Comparison of ENCODE assay signal across 14 cellular contexts in genomic region chr9:136385015-136385414, GRCh38. TPM values are rescaled to one million over a fixed set of nuclear protein-coding genes. Genes with fewer than 3 reads are reported as not detected.
A peak's percentile ranks its signal among the peaks of the same experiment; 100 is the strongest.
DNase-seq lines count a peak whose midpoint lies in the region; ATAC-seq and TF ChIP-seq lines count a peak whose summit lies in the region.
"Had no signal": no experiment of that assay in that cellular context is flagged by ENCODE, and none has a peak within 500 bp of the region (broad histone marks: within the 10 kb centered on the region; RNA-seq: fewer than 3 reads in every experiment).

No MANE protein-coding gene starts in this region.

- H3K4me3 Mint-ChIP-seq in activated naive CD8-positive, alpha-beta T cell treated with anti-CD3 and anti-CD28 coated beads for 36 hours = no peak overlapping the region
- H3K4me3 Mint-ChIP-seq in stimulated activated naive CD8-positive, alpha-beta T cell treated with anti-CD3 and anti-CD28 coated beads, Interleukin-15, amount 100 ng/mL, for 72 hours = peak overlapping the region; percentile 14 to 58
- H3K4me3 Mint-ChIP-seq: nephron had no signal

- H3K36me3 Mint-ChIP-seq in activated naive CD8-positive, alpha-beta T cell treated with anti-CD3 and anti-CD28 coated beads for 36 hours = peaks cover 42% of the 10 kb centered on the region

- peaks cover 20% of the 10 kb centered on the region for H3K4me1 Mint-ChIP-seq in activated naive CD8-positive, alpha-beta T cell treated with anti-CD3 and anti-CD28 coated beads for 36 hours
- peaks cover 34% of the 10 kb centered on the region for H3K4me1 Mint-ChIP-seq in stimulated activated naive CD8-positive, alpha-beta T cell treated with anti-CD3 and anti-CD28 coated beads, Interleukin-15, amount 100 ng/mL, for 72 hours
- H3K4me1 Mint-ChIP-seq: nephron had no signal

- H3K9me3 Mint-ChIP-seq in activated naive CD8-positive, alpha-beta T cell treated with anti-CD3 and anti-CD28 coated beads for 36 hours = no peaks in the 10 kb centered on the region
- H3K9me3 Mint-ChIP-seq in stimulated activated naive CD8-positive, alpha-beta T cell treated with anti-CD3 and anti-CD28 coated beads, Interleukin-15, amount 100 ng/mL, for 72 hours = no peaks in the 10 kb centered on the region
- H3K9me3 Mint-ChIP-seq: nephron had no signal

- DNase-seq in stimulated activated CD4-positive, alpha-beta T cell treated with anti-CD3 and anti-CD28 coated beads, Interleukin-15, amount 100 ng/mL, for 24 hours = peak; percentile 58
- no peak for DNase-seq in stimulated activated CD4-positive, alpha-beta T cell treated with anti-CD3 and anti-CD28 coated beads, Interleukin-2, amount 100 ng/mL, for 48 hours
- DNase-seq in T-helper 9 cell (peak; percentile 38), superior temporal gyrus (ENCODE audit: extremely low spot score) (no peak), NCI-H774 (lab: John Stamatoyannopoulos, UW) (no peak)
- peak; percentile 57 for DNase-seq in activated naive CD8-positive, alpha-beta T cell treated with anti-CD3 and anti-CD28 coated beads for 36 hours
- DNase-seq in stimulated activated naive CD8-positive, alpha-beta T cell treated with anti-CD3 and anti-CD28 coated beads, Interleukin-15, amount 100 ng/mL, for 72 hours = peak; percentile 51 to 70
- DNase-seq: gastrocnemius medialis; NCI-H187 treated with DMSO at 0.1 percent for 48 hours; NCI-H526 treated with DMSO at 0.1 percent for 48 hours; stimulated activated CD8-positive, alpha-beta memory T cell treated with anti-CD3 and anti-CD28 coated beads, Interleukin-4, amount 100 ng/mL, for 48 hours; transverse colon had no signal

- no peaks in the 10 kb centered on the region for H3K27me3 Mint-ChIP-seq in activated naive CD8-positive, alpha-beta T cell treated with anti-CD3 and anti-CD28 coated beads for 36 hours
- no peaks in the 10 kb centered on the region for H3K27me3 Mint-ChIP-seq in stimulated activated naive CD8-positive, alpha-beta T cell treated with anti-CD3 and anti-CD28 coated beads, Interleukin-15, amount 100 ng/mL, for 72 hours

- peak; percentile 95 for ATAC-seq in stimulated activated naive CD8-positive, alpha-beta T cell treated with anti-CD3 and anti-CD28 coated beads, Interleukin-15, amount 100 ng/mL, for 72 hours
- no peak for ATAC-seq in SK-N-SH treated with all-trans-retinoic acid at 6 μM for 48 hours
- ATAC-seq: gastrocnemius medialis had no signal

- H3K27ac Mint-ChIP-seq in activated naive CD8-positive, alpha-beta T cell treated with anti-CD3 and anti-CD28 coated beads for 36 hours = peak overlapping the region; percentile 59
- H3K27ac Mint-ChIP-seq in stimulated activated naive CD8-positive, alpha-beta T cell treated with anti-CD3 and anti-CD28 coated beads, Interleukin-15, amount 100 ng/mL, for 72 hours = peak overlapping the region; percentile 27 to 80
- H3K27ac Mint-ChIP-seq: nephron had no signal

TF ChIP-seq in SK-N-SH treated with all-trans-retinoic acid at 6 μM for 48 hours, 23 proteins besides CTCF, POLR2A, EP300 and RAD21:
- TF ChIP-seq ZNF8 (CRISPR knock-in tag; IDR thresholded peaks at IDR 0.05) (no peak), OSR1 (CRISPR knock-in tag; IDR thresholded peaks at IDR 0.05) (no peak), CSDC2 (CRISPR knock-in tag; IDR thresholded peaks at IDR 0.05) (no peak), PPARA (CRISPR knock-in tag; IDR thresholded peaks at IDR 0.05; ENCODE audit: borderline replicate concordance) (no peak), ZFP30 (CRISPR knock-in tag; IDR thresholded peaks at IDR 0.05) (no peak), GLIS3 (CRISPR knock-in tag; IDR thresholded peaks at IDR 0.05) (no peak), TSHZ2 (CRISPR knock-in tag; IDR thresholded peaks at IDR 0.05) (no peak), ZFP3 (CRISPR knock-in tag; IDR thresholded peaks at IDR 0.05) (no peak), SNAI2 (CRISPR knock-in tag; IDR thresholded peaks at IDR 0.05) (no peak), CSRNP3 (CRISPR knock-in tag; IDR thresholded peaks at IDR 0.05) (no peak), ZNF70 (CRISPR knock-in tag; IDR thresholded peaks at IDR 0.05) (no peak), CREB5 (CRISPR knock-in tag; IDR thresholded peaks at IDR 0.05; ENCODE audit: low read depth) (no peak), ARNTL (CRISPR knock-in tag; IDR thresholded peaks at IDR 0.05; ENCODE audit: borderline replicate concordance, low read depth) (no peak), TCF4 (CRISPR knock-in tag; IDR thresholded peaks at IDR 0.05; ENCODE audit: borderline replicate concordance) (no peak), ESRRG (CRISPR knock-in tag; IDR thresholded peaks at IDR 0.05) (no peak)

RNA-seq across cellular contexts. Expression of gene CARD9, which starts 11.5 kb away (rescaled TPM):
- total RNA-seq in activated naive CD8-positive, alpha-beta T cell treated with anti-CD3 and anti-CD28 coated beads for 36 hours = 1 to 10 TPM; 1.5 to 1.8 TPM

RNA-seq across cellular contexts. Expression of gene SNAPC4, which starts 15.0 kb away (rescaled TPM):
- 10 to 100 TPM; 25.2 to 28.0 TPM for total RNA-seq in activated naive CD8-positive, alpha-beta T cell treated with anti-CD3 and anti-CD28 coated beads for 36 hours

RNA-seq across cellular contexts. Expression of gene DNLZ, which starts 21.5 kb away (rescaled TPM):
- total RNA-seq in activated naive CD8-positive, alpha-beta T cell treated with anti-CD3 and anti-CD28 coated beads for 36 hours = 10 to 100 TPM; 24.9 to 26.2 TPM

RNA-seq across cellular contexts. Expression of gene ENTR1, which starts 25.4 kb away (rescaled TPM):
- 10 to 100 TPM; 55.4 to 58.2 TPM for total RNA-seq in activated naive CD8-positive, alpha-beta T cell treated with anti-CD3 and anti-CD28 coated beads for 36 hours

RNA-seq across cellular contexts. Expression of gene PMPCA, which starts 25.4 kb away (rescaled TPM):
- total RNA-seq in activated naive CD8-positive, alpha-beta T cell treated with anti-CD3 and anti-CD28 coated beads for 36 hours = 100 to 1,000 TPM; 124 to 130 TPM

Comparison
In these comparisons a context has a peak if more than half of its experiments do, and no peak if none do; other contexts are left out.
1. DNase-seq: peak in stimulated activated CD4-positive, alpha-beta T cell treated with anti-CD3 and anti-CD28 coated beads, Interleukin-15, amount 100 ng/mL, for 24 hours (single experiment), T-helper 9 cell (single experiment), activated naive CD8-positive, alpha-beta T cell treated with anti-CD3 and anti-CD28 coated beads for 36 hours (single experiment) and stimulated activated naive CD8-positive, alpha-beta T cell treated with anti-CD3 and anti-CD28 coated beads, Interleukin-15, amount 100 ng/mL, for 72 hours (2 of 2); none in stimulated activated CD4-positive, alpha-beta T cell treated with anti-CD3 and anti-CD28 coated beads, Interleukin-2, amount 100 ng/mL, for 48 hours (0 of 2), superior temporal gyrus (single experiment) and NCI-H774 (single experiment).